ENCODE assay signal across 7 cellular contexts in the genomic region with DNA sequence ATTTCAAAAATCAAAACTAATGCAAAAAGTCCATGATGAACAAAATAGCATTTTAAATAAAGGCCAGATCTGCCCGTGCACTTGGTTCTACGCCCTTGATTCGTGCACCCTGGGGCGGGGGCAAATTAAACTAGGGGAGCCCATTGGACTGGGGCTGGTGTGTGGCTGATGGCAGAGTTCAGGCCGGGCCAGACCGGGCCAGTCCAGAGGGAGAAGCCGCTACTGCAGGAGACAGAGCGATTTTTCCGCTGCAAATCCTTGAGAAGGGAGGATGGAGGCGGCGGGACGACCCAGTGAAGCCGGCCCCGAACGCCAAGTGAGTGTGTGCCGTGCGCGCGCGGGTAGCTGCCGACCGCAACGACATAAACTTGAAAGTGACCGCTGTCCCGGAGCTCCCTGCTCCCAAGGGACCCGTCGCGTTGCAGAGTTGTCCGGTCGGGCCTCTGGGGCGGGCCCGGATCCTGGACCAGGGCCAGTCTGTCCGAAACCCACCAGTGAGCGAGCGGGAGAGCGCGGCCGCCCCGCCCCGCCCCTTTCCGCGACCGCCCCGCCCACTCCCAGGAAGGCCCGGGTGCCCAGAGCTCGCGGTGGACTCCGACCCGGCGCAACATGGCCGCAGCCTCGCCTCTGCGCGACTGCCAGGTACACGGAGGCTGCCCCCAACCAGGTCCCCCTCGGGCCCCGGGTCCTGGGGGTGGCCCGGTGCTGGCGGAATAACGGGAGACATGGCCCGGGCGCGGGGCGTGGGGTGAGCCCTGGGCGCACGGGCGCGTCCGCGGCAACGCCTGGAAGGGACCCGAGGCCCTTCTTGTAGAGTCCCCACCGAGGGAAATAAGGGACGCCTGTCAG. TPM values are rescaled to one million over a fixed set of nuclear protein-coding genes. Genes with fewer than 3 reads are reported as not detected.
DNase-seq lines count a peak whose midpoint lies in the region; ATAC-seq and TF ChIP-seq lines count a peak whose summit lies in the region.

TSS of gene TTC38 (plus strand) at position 578 of the 849 bp plus-strand sequence. CDS start at position 610, 32 bp downstream.

- 4% methylated on average over 74 of the region's 74 CpGs for WGBS in ectodermal cell, 2 experiments
- under 1% methylated on average over 22 of the region's 74 CpGs for WGBS in right lobe of liver (ENCODE audit: insufficient coverage, low coverage, low lambda C conversion rate, missing lambda C conversion rate)

- peaks cover 3% of the 10 kb centered on the region for H3K4me1 ChIP-seq in ectodermal cell (ENCODE audit: control insufficient read depth, insufficient read depth, low read length)
- peaks cover 0 to 42% (median 12%) of the 10 kb centered on the region in 4 donors for H3K4me1 ChIP-seq in right lobe of liver

- H3K36me3 ChIP-seq in ectodermal cell (ENCODE audit: control insufficient read depth, insufficient read depth, low read length): no peaks in the 10 kb centered on the region
- H3K36me3 ChIP-seq in right lobe of liver: peaks cover 0 to 24% (median 8%) of the 10 kb centered on the region in 4 donors

- no peak for DNase-seq in GM12864 (ENCODE audit: low read depth)
- peak; percentile 76 for DNase-seq in NCI-H69 (lab: John Stamatoyannopoulos, UW)
- peak; percentile 66 for DNase-seq in activated CD4-positive, alpha-beta memory T cell treated with anti-CD3 and anti-CD28 coated beads, Interleukin-2, amount 10 ng/mL, durations not matched to agents 7 days and 5 days
- DNase-seq in right lobe of liver: peak; percentile 96 to 98 (median 97)
- DNase-seq in stimulated activated CD4-positive, alpha-beta T cell treated with anti-CD3 and anti-CD28 coated beads, TNF-alpha, amount 100 ng/mL, for 1 hour (ENCODE audit: low read depth in 3 of 3, low spot score in 1 of 3): peak in 2 of 3 donors; percentile 9 to 10

- CTCF ChIA-PET in activated CD4-positive, alpha-beta memory T cell treated with anti-CD3 and anti-CD28 coated beads, Interleukin-2, amount 10 ng/mL, durations not matched to agents 7 days and 5 days (lab: Charles Lee): interaction anchor here (1.0 to 1.8 kb wide), 3 partner anchors 9 to 46 kb away, joined by 3 to 6 read pairs (median 5); partner anchors contain the start of gene GTSE1

- H3K36me3 Mint-ChIP-seq in activated CD4-positive, alpha-beta memory T cell treated with anti-CD3 and anti-CD28 coated beads, Interleukin-2, amount 10 ng/mL, durations not matched to agents 7 days and 5 days (ENCODE audit: low read depth): peaks cover 47% of the 10 kb centered on the region

- intact Hi-C loops in right lobe of liver (cut with DNase I): no loop called here

- H3K4me3 ChIP-seq in GM12864 (ENCODE audit: low read depth, low read length) (peak within 1 kb of the TSS; percentile 93), ectodermal cell (ENCODE audit: insufficient read depth, low read depth, low read length) (peak within 1 kb of the TSS; percentile 51), right lobe of liver (peak within 1 kb of the TSS; percentile 84 to 100 (median 87))

- peaks cover 11% of the 10 kb centered on the region for H3K9me3 Mint-ChIP-seq in activated CD4-positive, alpha-beta memory T cell treated with anti-CD3 and anti-CD28 coated beads, Interleukin-2, amount 10 ng/mL, durations not matched to agents 7 days and 5 days

- peak; percentile 81 for TF ChIP-seq POLR2A in right lobe of liver (IDR thresholded peaks at IDR 0.05)

- TF ChIP-seq CTCF in GM12864 (IDR thresholded peaks at IDR 0.05; ENCODE audit: low read depth, low read length, missing control alignments) (no peak), right lobe of liver (IDR thresholded peaks at IDR 0.05) (no peak)

- ATAC-seq in HG02678 (IDR thresholded peaks at IDR 0.05; ENCODE audit: unreplicated experiment): peak; percentile 88
- ATAC-seq in right lobe of liver: peak; percentile 86 to 92 (median 86)

- peak within 1 kb of the TSS; percentile 86 for H3K4me3 Mint-ChIP-seq in activated CD4-positive, alpha-beta memory T cell treated with anti-CD3 and anti-CD28 coated beads, Interleukin-2, amount 10 ng/mL, durations not matched to agents 7 days and 5 days

- POLR2A ChIA-PET in activated CD4-positive, alpha-beta memory T cell treated with anti-CD3 and anti-CD28 coated beads, Interleukin-2, amount 10 ng/mL, durations not matched to agents 7 days and 5 days (lab: Charles Lee): interaction anchor here (0.7 to 3.4 kb wide), 4 partner anchors 12 to 28 kb away, joined by 4 to 14 read pairs (median 6); partner anchors contain the start of genes CDPF1 and GTSE1

- peaks cover 36% of the 10 kb centered on the region for H3K27me3 Mint-ChIP-seq in activated CD4-positive, alpha-beta memory T cell treated with anti-CD3 and anti-CD28 coated beads, Interleukin-2, amount 10 ng/mL, durations not matched to agents 7 days and 5 days

- H3K9me3 ChIP-seq in ectodermal cell (ENCODE audit: control insufficient read depth, low read length) (peaks cover 3% of the 10 kb centered on the region), right lobe of liver (no peaks in the 10 kb centered on the region)

- H3K27ac ChIP-seq in ectodermal cell (ENCODE audit: insufficient read depth, low read depth, low read length, poor library complexity, severe bottlenecking) (no peak within 1 kb of the TSS), right lobe of liver (peak within 1 kb of the TSS; percentile 73 to 92 (median 92))

- peak within 1 kb of the TSS; percentile 66 for H3K27ac Mint-ChIP-seq in activated CD4-positive, alpha-beta memory T cell treated with anti-CD3 and anti-CD28 coated beads, Interleukin-2, amount 10 ng/mL, durations not matched to agents 7 days and 5 days

- H3K27me3 ChIP-seq in ectodermal cell (ENCODE audit: control insufficient read depth, insufficient read depth, low read length, poor library complexity, severe bottlenecking): peaks cover 43% of the 10 kb centered on the region
- H3K27me3 ChIP-seq in right lobe of liver: no peaks in the 10 kb centered on the region

- peaks cover 28% of the 10 kb centered on the region for H3K4me1 Mint-ChIP-seq in activated CD4-positive, alpha-beta memory T cell treated with anti-CD3 and anti-CD28 coated beads, Interleukin-2, amount 10 ng/mL, durations not matched to agents 7 days and 5 days

RNA-seq across cellular contexts. Expression of gene TTC38, which starts in this region (rescaled TPM):
- total RNA-seq in activated CD4-positive, alpha-beta memory T cell treated with anti-CD3 and anti-CD28 coated beads, Interleukin-2, amount 10 ng/mL, durations not matched to agents 7 days and 5 days: 10 to 100 TPM; 17.8 to 20.7 TPM
- polyA plus RNA-seq in ectodermal cell (2013, experiment 1 of 4): 25.1 TPM
- polyA plus RNA-seq in ectodermal cell (2013, experiment 2 of 4): 26.1 TPM
- 19.6 TPM for polyA plus RNA-seq in ectodermal cell (2013, experiment 3 of 4)
- polyA plus RNA-seq in ectodermal cell (2013, experiment 4 of 4): 19.9 TPM
- total RNA-seq in right lobe of liver: 100 to 1,000 TPM in 5 of 6 experiments, 10 to 100 TPM in 1; 91.1 to 278 (median 195) TPM

Comparison
In these comparisons a context has a peak if more than half of its experiments do, and no peak if none do; other contexts are left out.
1. RNA of gene TTC38 (total RNA-seq): 91.1 to 278 TPM in right lobe of liver; 17.8 to 20.7 TPM in activated CD4-positive, alpha-beta memory T cell treated with anti-CD3 and anti-CD28 coated beads, Interleukin-2, amount 10 ng/mL, durations not matched to agents 7 days and 5 days; every median in the first group is over 4 times any median in the second.
2. Peak in every context shown above with its lines, with median percentiles within 50 percentile points of each other: H3K4me3 ChIP-seq.